21 cellular contexts compared by ENCODE assay signal in genomic region chr13:21549633-21550032, GRCh38. TPM values are rescaled to one million over a fixed set of nuclear protein-coding genes. Genes with fewer than 3 reads are reported as not detected.
DNase-seq lines count a peak whose midpoint lies in the region; ATAC-seq and TF ChIP-seq lines count a peak whose summit lies in the region.
"Had no signal": no experiment of that assay in that cellular context is flagged by ENCODE, and none has a peak within 500 bp of the region (broad histone marks: within the 10 kb centered on the region; RNA-seq: fewer than 3 reads in every experiment).

No MANE protein-coding gene starts in this region.

- peaks cover 2 to 3% of the 10 kb centered on the region in 2 donors for H3K36me3 ChIP-seq in lung (ENCODE audit: control insufficient read depth in 2 of 2, insufficient read depth in 2 of 2, low read length in 2 of 2)
- H3K36me3 ChIP-seq: BE2C had no signal

- no peaks in the 10 kb centered on the region for H3K27me3 Mint-ChIP-seq in activated CD4-positive, alpha-beta memory T cell treated with anti-CD3 and anti-CD28 coated beads for 36 hours
- H3K27me3 Mint-ChIP-seq: CD4-positive, CD25-positive, alpha-beta regulatory T cell had no signal

- H3K4me3 Mint-ChIP-seq in activated CD4-positive, alpha-beta memory T cell treated with anti-CD3 and anti-CD28 coated beads for 36 hours = no peak overlapping the region

- intact Hi-C loops in activated CD4-positive, alpha-beta memory T cell treated with anti-CD3 and anti-CD28 coated beads for 36 hours (cut with micrococcal nuclease) = no loop called here
- intact Hi-C loops in dorsolateral prefrontal cortex (cut with DNase I) = no loop called here

- POLR2A ChIA-PET in activated CD4-positive, alpha-beta memory T cell treated with anti-CD3 and anti-CD28 coated beads for 36 hours (lab: Charles Lee) = no interaction called here

- no peaks in the 10 kb centered on the region for H3K9me3 ChIP-seq in lung (ENCODE audit: control insufficient read depth in 2 of 2, insufficient read depth in 1 of 2, low read length in 1 of 2)
- H3K9me3 ChIP-seq: BE2C had no signal

- peaks cover 3% of the 10 kb centered on the region for H3K9me3 Mint-ChIP-seq in activated CD4-positive, alpha-beta memory T cell treated with anti-CD3 and anti-CD28 coated beads for 36 hours

- no peak overlapping the region for H3K27ac ChIP-seq in lung (ENCODE audit: low read depth in 1 of 2, low read length in 1 of 2)
- no peak overlapping the region for H3K27ac ChIP-seq in dorsolateral prefrontal cortex
- H3K27ac ChIP-seq: HL-60, KMS-11, RWPE1 had no signal

- DNase-seq in astrocyte of the hippocampus (ENCODE audit: low read depth, low spot score) (peak; percentile 16), lung (ENCODE audit: low spot score) (no peak), dorsolateral prefrontal cortex (no peak), AG08395 (ENCODE audit: low spot score) (no peak)
- no peak for DNase-seq in activated CD4-positive, alpha-beta memory T cell treated with anti-CD3 and anti-CD28 coated beads for 36 hours
- DNase-seq: BE2C; CD4-positive, CD25-positive, alpha-beta regulatory T cell; COR-L47; DMS153; GDM1; NCI-H1436; NCI-H1930; NCI-H345; NCI-H524 treated with DMSO at 0.1 percent for 48 hours; PC-3; SIG-M5 had no signal

- H3K27ac Mint-ChIP-seq in activated CD4-positive, alpha-beta memory T cell treated with anti-CD3 and anti-CD28 coated beads for 36 hours = no peak overlapping the region

- peaks cover 6% of the 10 kb centered on the region for H3K4me1 Mint-ChIP-seq in activated CD4-positive, alpha-beta memory T cell treated with anti-CD3 and anti-CD28 coated beads for 36 hours (ENCODE audit: low read depth)

- H3K4me1 ChIP-seq in lung (ENCODE audit: control insufficient read depth in 2 of 2, insufficient read depth in 2 of 2, low read length in 2 of 2) = peaks cover 0 to 4% of the 10 kb centered on the region in 2 donors
- H3K4me1 ChIP-seq: BE2C had no signal

- peak; percentile 51 for ATAC-seq in HG03135 (IDR thresholded peaks at IDR 0.05; ENCODE audit: unreplicated experiment)
- ATAC-seq in lung (ENCODE audit: insufficient read depth, low FRiP score) = peak; percentile 11
- no peak for ATAC-seq in GM19463 (IDR thresholded peaks at IDR 0.05; ENCODE audit: unreplicated experiment)
- ATAC-seq: PC-3 had no signal

- WGBS in lung, 2 donors = 65 to 69% methylated on average over 2 of the region's 2 CpGs

- CTCF ChIA-PET in activated CD4-positive, alpha-beta memory T cell treated with anti-CD3 and anti-CD28 coated beads for 36 hours (lab: Charles Lee) = interaction anchor here (0.7 to 1.0 kb wide), 2 partner anchors 9 to 89 kb away, joined by 3 read pairs; no protein-coding TSS in a partner anchor

- no peaks in the 10 kb centered on the region for H3K27me3 ChIP-seq in lung (ENCODE audit: control insufficient read depth, insufficient read depth)
- H3K27me3 ChIP-seq in dorsolateral prefrontal cortex = no peaks in the 10 kb centered on the region
- H3K27me3 ChIP-seq: BE2C had no signal

- H3K4me3 ChIP-seq in lung = no peak overlapping the region
- no peak overlapping the region for H3K4me3 ChIP-seq in dorsolateral prefrontal cortex

- TF ChIP-seq CTCF in lung (IDR thresholded peaks at IDR 0.05; ENCODE audit: control extremely low read depth, extremely low read depth) (no peak), dorsolateral prefrontal cortex (IDR thresholded peaks at IDR 0.05 in 54 of 56, conservative IDR thresholded peaks at IDR 0.05 in 2 of 56; ENCODE audit: low read depth in 1 of 56, partially characterized antibody in 56 of 56) (no peak)

- H3K36me3 Mint-ChIP-seq in activated CD4-positive, alpha-beta memory T cell treated with anti-CD3 and anti-CD28 coated beads for 36 hours = peaks cover 21% of the 10 kb centered on the region

RNA-seq across cellular contexts. Expression of gene MICU2, which starts 54.3 kb away (rescaled TPM):
- total RNA-seq in lung (10 to 100 TPM; 29.0 to 85.9 TPM), dorsolateral prefrontal cortex (10 to 100 TPM; 26.5 to 61.5 (median 42.9) TPM)
- polyA plus RNA-seq in lung = 10 to 100 TPM; 32.1 to 46.4 TPM
- total RNA-seq in activated CD4-positive, alpha-beta memory T cell treated with anti-CD3 and anti-CD28 coated beads for 36 hours = 10 to 100 TPM; 32.6 to 33.3 TPM
